ENCODE assay signal across 18 cellular contexts in genomic region chr3:101962055-101962454, GRCh38.
DNase-seq lines count a peak whose midpoint lies in the region; ATAC-seq and TF ChIP-seq lines count a peak whose summit lies in the region.
"Had no signal": no experiment of that assay in that cellular context is flagged by ENCODE, and none has a peak within 500 bp of the region (broad histone marks: within the 10 kb centered on the region; RNA-seq: fewer than 3 reads in every experiment).

No MANE protein-coding gene starts in this region.

- peaks cover 35% of the 10 kb centered on the region for H3K4me1 Mint-ChIP-seq in activated naive CD8-positive, alpha-beta T cell treated with anti-CD3 and anti-CD28 coated beads, Interleukin-2, amount 50 U/mL, for 24 hours
- H3K4me1 Mint-ChIP-seq in activated naive CD8-positive, alpha-beta T cell treated with anti-CD3 and anti-CD28 coated beads for 36 hours: peaks cover 16% of the 10 kb centered on the region

- H2AFZ ChIP-seq in osteoblast (ENCODE audit: low read length): peak overlapping the region; percentile 36

- no peak overlapping the region for H3K4me3 Mint-ChIP-seq in activated naive CD8-positive, alpha-beta T cell treated with anti-CD3 and anti-CD28 coated beads, Interleukin-2, amount 50 U/mL, for 24 hours
- no peak overlapping the region for H3K4me3 Mint-ChIP-seq in activated naive CD8-positive, alpha-beta T cell treated with anti-CD3 and anti-CD28 coated beads for 36 hours

- H3K27me3 ChIP-seq in osteoblast (ENCODE audit: insufficient read depth, low read length): no peaks in the 10 kb centered on the region
- H3K27me3 ChIP-seq: MG63 had no signal

- H3K27ac Mint-ChIP-seq in activated naive CD8-positive, alpha-beta T cell treated with anti-CD3 and anti-CD28 coated beads, Interleukin-2, amount 50 U/mL, for 24 hours: peak overlapping the region; percentile 65
- H3K27ac Mint-ChIP-seq in activated naive CD8-positive, alpha-beta T cell treated with anti-CD3 and anti-CD28 coated beads for 36 hours: no peak overlapping the region

- H4K20me1 ChIP-seq in osteoblast (ENCODE audit: insufficient read depth, low read length): no peaks in the 10 kb centered on the region

- H3K4me2 ChIP-seq in osteoblast (ENCODE audit: insufficient read depth, low read length): no peak overlapping the region
- H3K4me2 ChIP-seq: KMS-11 had no signal

- no peak overlapping the region for H3K4me3 ChIP-seq in choroid plexus epithelial cell (ENCODE audit: low read depth, low read length)
- no peak overlapping the region for H3K4me3 ChIP-seq in osteoblast (ENCODE audit: insufficient read depth, low read length)
- H3K4me3 ChIP-seq: MG63 had no signal

- no peaks in the 10 kb centered on the region for H3K36me3 ChIP-seq in osteoblast (ENCODE audit: insufficient read depth, low read length)
- H3K36me3 ChIP-seq: MG63 had no signal

- TF ChIP-seq CTCF in choroid plexus epithelial cell (conservative IDR thresholded peaks at IDR 0.05; ENCODE audit: low read depth, low read length): no peak
- no peak for TF ChIP-seq CTCF in osteoblast (IDR thresholded peaks at IDR 0.05; ENCODE audit: extremely low read depth, low read depth, low read length)

- H3K9me3 Mint-ChIP-seq in activated naive CD8-positive, alpha-beta T cell treated with anti-CD3 and anti-CD28 coated beads, Interleukin-2, amount 50 U/mL, for 24 hours: peaks cover 4% of the 10 kb centered on the region
- peaks cover 5% of the 10 kb centered on the region for H3K9me3 Mint-ChIP-seq in activated naive CD8-positive, alpha-beta T cell treated with anti-CD3 and anti-CD28 coated beads for 36 hours

- no peak for DNase-seq in activated naive CD8-positive, alpha-beta T cell treated with anti-CD3 and anti-CD28 coated beads, Interleukin-2, amount 50 U/mL, for 24 hours
- DNase-seq in activated naive CD8-positive, alpha-beta T cell treated with anti-CD3 and anti-CD28 coated beads for 36 hours: no peak
- peak; percentile 61 for DNase-seq in choroid plexus epithelial cell (ENCODE audit: low read depth)
- no peak for DNase-seq in osteoblast (ENCODE audit: insufficient read length, low spot score, missing footprints)
- no peak for DNase-seq in NK-92 treated with Interleukin-12 subunit alpha and Interleukin-12 subunit beta, amount 100 ng/mL, for 24 hours (lab: John Stamatoyannopoulos, UW)
- DNase-seq in HPDE6-E6E7 (ENCODE audit: extremely low spot score): no peak
- DNase-seq in activated CD4-positive, alpha-beta T cell treated with anti-CD3 and anti-CD28 coated beads for 48 hours: no peak
- no peak for DNase-seq in activated T-cell treated with anti-CD3 and anti-CD28 coated beads, Interleukin-2, amount 50 U/mL, for 1 hour
- DNase-seq: C1 segment of cervical spinal cord, GDM1, MG63, NCI-H1092 treated with DMSO at 0.1 percent for 48 hours, NCI-H1694, NCI-H2107, NCI-H345, NCI-H69 had no signal

- H3K27me3 Mint-ChIP-seq in activated naive CD8-positive, alpha-beta T cell treated with anti-CD3 and anti-CD28 coated beads, Interleukin-2, amount 50 U/mL, for 24 hours: no peaks in the 10 kb centered on the region
- H3K27me3 Mint-ChIP-seq in activated naive CD8-positive, alpha-beta T cell treated with anti-CD3 and anti-CD28 coated beads for 36 hours: no peaks in the 10 kb centered on the region

- peak; percentile 48 for ATAC-seq in activated naive CD8-positive, alpha-beta T cell treated with anti-CD3 and anti-CD28 coated beads, Interleukin-2, amount 50 U/mL, for 24 hours

- no peaks in the 10 kb centered on the region for H3K9me3 ChIP-seq in osteoblast (ENCODE audit: low read depth, low read length)

- H3K27ac ChIP-seq in osteoblast (ENCODE audit: low read depth, low read length): peak overlapping the region; percentile 20
- H3K27ac ChIP-seq: 22Rv1, KMS-11 had no signal

- H3K36me3 Mint-ChIP-seq in activated naive CD8-positive, alpha-beta T cell treated with anti-CD3 and anti-CD28 coated beads, Interleukin-2, amount 50 U/mL, for 24 hours (ENCODE audit: low read depth): peaks cover 2% of the 10 kb centered on the region
- H3K36me3 Mint-ChIP-seq in activated naive CD8-positive, alpha-beta T cell treated with anti-CD3 and anti-CD28 coated beads for 36 hours: no peaks in the 10 kb centered on the region

- no peaks in the 10 kb centered on the region for H3K79me2 ChIP-seq in osteoblast (ENCODE audit: insufficient read depth, low read length)

- peaks cover 16% of the 10 kb centered on the region for H3K4me1 ChIP-seq in osteoblast (ENCODE audit: insufficient read depth, low read length)
